In genomic region chr4:98081961-98082360, GRCh38 we compare ENCODE assay signal across 36 cellular contexts.
"Had no signal": no experiment of that assay in that cellular context is flagged by ENCODE, and none has a peak within 500 bp of the region (broad histone marks: within the 10 kb centered on the region; RNA-seq: fewer than 3 reads in every experiment).

No MANE protein-coding gene starts in this region.

- H3K4me3 ChIP-seq: adrenal gland, body of pancreas, breast epithelium had no signal

- H3K4me1 Mint-ChIP-seq: activated B cell treated with CpG ODN at 0.5 μM for 24 hours; activated CD4-positive, alpha-beta T cell treated with anti-CD3 and anti-CD28 coated beads, Interleukin-2, amount 10 ng/mL, durations not matched to agents 24 days and 14 days; activated naive CD8-positive, alpha-beta T cell treated with anti-CD3 and anti-CD28 coated beads for 36 hours; activated T-helper 17 cell treated with anti-CD3 and anti-CD28 coated beads, Interleukin-2, amount 50 U/mL, for 72 hours had no signal

- H3K27ac ChIP-seq: adrenal gland, body of pancreas, brain microvascular endothelial cell, breast epithelium, VCaP had no signal

- H3K36me3 Mint-ChIP-seq: activated CD4-positive, alpha-beta memory T cell treated with anti-CD3 and anti-CD28 coated beads for 36 hours; activated naive CD4-positive, alpha-beta T cell treated with anti-CD3 and anti-CD28 coated beads, Interleukin-2, amount 50 U/mL, for 72 hours; activated naive CD8-positive, alpha-beta T cell treated with anti-CD3 and anti-CD28 coated beads for 36 hours had no signal

- H3K9me3 ChIP-seq: body of pancreas, breast epithelium had no signal

- H3K27me3 ChIP-seq: adrenal gland, body of pancreas, brain microvascular endothelial cell, breast epithelium had no signal

- H3K4me3 Mint-ChIP-seq: activated B cell treated with CpG ODN at 0.5 μM for 24 hours; activated CD4-positive, alpha-beta memory T cell treated with anti-CD3 and anti-CD28 coated beads for 36 hours; activated CD4-positive, alpha-beta T cell treated with anti-CD3 and anti-CD28 coated beads, Interleukin-2, amount 10 ng/mL, durations not matched to agents 24 days and 14 days; activated CD8-positive, alpha-beta T cell treated with anti-CD3 and anti-CD28 coated beads for 36 hours; activated naive CD4-positive, alpha-beta T cell treated with anti-CD3 and anti-CD28 coated beads for 36 hours; activated naive CD8-positive, alpha-beta T cell treated with anti-CD3 and anti-CD28 coated beads for 36 hours; activated T-cell treated with anti-CD3 and anti-CD28 coated beads, Interleukin-2, amount 50 U/mL, for 4 hours; activated T-cell treated with anti-CD3 and anti-CD28 coated beads, Interleukin-2, amount 50 U/mL, for 72 hours; activated T-helper 1 cell treated with anti-CD3 and anti-CD28 coated beads, Interleukin-12 subunit alpha, Interleukin-12 subunit beta, Interleukin-2, Interleukin-4 antibody, amounts not matched to agents 30 ng/mL and 10 ng/mL and 1 ng/mL, durations not matched to agents 14 hours and 24 hours and 36 hours; activated T-helper 17 cell treated with anti-CD3 and anti-CD28 coated beads, Interleukin-2, amount 50 U/mL, for 72 hours; T-helper 1 cell treated with Interleukin-12 subunit alpha and Interleukin-12 subunit beta and Interleukin-4 antibody, amounts not matched to agents 30 μg/mL and 1 μg/mL, for 36 hours; T-helper 2 cell treated with Interferon-gamma antibody and Interleukin-4, amounts not matched to agents 5 μg/mL and 100 μg/mL, for 36 hours had no signal

- H3K27me3 Mint-ChIP-seq: activated B cell treated with CpG ODN at 0.5 μM for 24 hours; activated CD4-positive, alpha-beta memory T cell treated with anti-CD3 and anti-CD28 coated beads for 36 hours; activated CD4-positive, alpha-beta T cell treated with anti-CD3 and anti-CD28 coated beads, Interleukin-2, amount 10 ng/mL, durations not matched to agents 24 days and 14 days; activated CD8-positive, alpha-beta T cell treated with anti-CD3 and anti-CD28 coated beads for 36 hours; activated naive CD8-positive, alpha-beta T cell treated with anti-CD3 and anti-CD28 coated beads for 36 hours; activated T-helper 17 cell treated with anti-CD3 and anti-CD28 coated beads, Interleukin-2, amount 50 U/mL, for 72 hours had no signal

- H3K36me3 ChIP-seq: adrenal gland, brain microvascular endothelial cell, breast epithelium had no signal

- H3K9me3 Mint-ChIP-seq: activated B cell treated with CpG ODN at 0.5 μM for 24 hours; activated CD4-positive, alpha-beta memory T cell treated with anti-CD3 and anti-CD28 coated beads for 36 hours; activated CD4-positive, alpha-beta T cell treated with anti-CD3 and anti-CD28 coated beads, Interleukin-2, amount 10 ng/mL, durations not matched to agents 24 days and 14 days; activated CD8-positive, alpha-beta T cell treated with anti-CD3 and anti-CD28 coated beads for 36 hours; activated naive CD4-positive, alpha-beta T cell treated with anti-CD3 and anti-CD28 coated beads for 36 hours; activated naive CD4-positive, alpha-beta T cell treated with anti-CD3 and anti-CD28 coated beads, Interleukin-2, amount 50 U/mL, for 72 hours; activated naive CD8-positive, alpha-beta T cell treated with anti-CD3 and anti-CD28 coated beads for 36 hours; activated T-cell treated with anti-CD3 and anti-CD28 coated beads, Interleukin-2, amount 50 U/mL, for 4 hours; activated T-helper 1 cell treated with anti-CD3 and anti-CD28 coated beads, Interleukin-12 subunit alpha, Interleukin-12 subunit beta, Interleukin-2, Interleukin-4 antibody, amounts not matched to agents 30 ng/mL and 10 ng/mL and 1 ng/mL, durations not matched to agents 14 hours and 24 hours and 36 hours; T-helper 1 cell treated with Interleukin-12 subunit alpha and Interleukin-12 subunit beta and Interleukin-4 antibody, amounts not matched to agents 30 μg/mL and 1 μg/mL, for 36 hours; T-helper 2 cell treated with Interferon-gamma antibody and Interleukin-4, amounts not matched to agents 5 μg/mL and 100 μg/mL, for 36 hours had no signal

- DNase-seq: activated B cell treated with CpG ODN at 0.5 μM for 24 hours; activated CD4-positive, alpha-beta memory T cell treated with anti-CD3 and anti-CD28 coated beads for 36 hours; activated CD4-positive, alpha-beta T cell treated with anti-CD3 and anti-CD28 coated beads for 4 hours; activated CD4-positive, alpha-beta T cell treated with anti-CD3 and anti-CD28 coated beads, Interleukin-2, amount 10 ng/mL, durations not matched to agents 24 days and 14 days; activated CD4-positive, alpha-beta T cell treated with anti-CD3 and anti-CD28 coated beads, Interleukin-2, amount 50 U/mL, for 1 hour; activated CD4-positive, alpha-beta T cell treated with anti-CD3 and anti-CD28 coated beads, Interleukin-2, amount 50 U/mL, for 4 hours; activated CD4-positive, CD25-positive, alpha-beta regulatory T cell treated with anti-CD3 and anti-CD28 coated beads, Interleukin-2, amount 50 U/mL, for 72 hours; activated CD8-positive, alpha-beta memory T cell treated with anti-CD3 and anti-CD28 coated beads, Interleukin-2, amount 50 U/mL, for 4 hours; activated CD8-positive, alpha-beta T cell treated with anti-CD3 and anti-CD28 coated beads for 36 hours; activated effector memory CD4-positive, alpha-beta T cell treated with anti-CD3 and anti-CD28 coated beads, Interleukin-2, amount 50 U/mL, for 16 hours; activated gamma-delta T cell treated with Interleukin-2 at 50 U/mL for 16 hours; activated naive CD4-positive, alpha-beta T cell; activated naive CD4-positive, alpha-beta T cell treated with anti-CD3 and anti-CD28 coated beads for 36 hours; activated naive CD8-positive, alpha-beta T cell treated with anti-CD3 and anti-CD28 coated beads for 36 hours; activated T-cell treated with anti-CD3 and anti-CD28 coated beads for 4 hours; activated T-cell treated with anti-CD3 and anti-CD28 coated beads, Interleukin-2, amount 50 U/mL, for 1 hour; activated T-cell treated with anti-CD3 and anti-CD28 coated beads, Interleukin-2, amount 50 U/mL, for 4 hours; activated T-cell treated with anti-CD3 and anti-CD28 coated beads, Interleukin-2, amount 50 U/mL, for 72 hours; adrenal gland; amniotic stem cell; aorta; body of pancreas; brain microvascular endothelial cell; central memory CD4-positive, alpha-beta T cell; T-helper 1 cell; T-helper 2 cell; T-helper 9 cell had no signal

- H3K27ac Mint-ChIP-seq: activated B cell treated with CpG ODN at 0.5 μM for 24 hours; activated CD4-positive, alpha-beta memory T cell treated with anti-CD3 and anti-CD28 coated beads for 36 hours; activated CD4-positive, alpha-beta T cell treated with anti-CD3 and anti-CD28 coated beads, Interleukin-2, amount 10 ng/mL, durations not matched to agents 24 days and 14 days; activated CD8-positive, alpha-beta T cell treated with anti-CD3 and anti-CD28 coated beads for 36 hours; activated naive CD4-positive, alpha-beta T cell treated with anti-CD3 and anti-CD28 coated beads for 36 hours; activated naive CD4-positive, alpha-beta T cell treated with anti-CD3 and anti-CD28 coated beads, Interleukin-2, amount 50 U/mL, for 72 hours; activated naive CD8-positive, alpha-beta T cell treated with anti-CD3 and anti-CD28 coated beads for 36 hours; activated T-cell treated with anti-CD3 and anti-CD28 coated beads, Interleukin-2, amount 50 U/mL, for 72 hours; activated T-helper 1 cell treated with anti-CD3 and anti-CD28 coated beads, Interleukin-12 subunit alpha, Interleukin-12 subunit beta, Interleukin-2, Interleukin-4 antibody, amounts not matched to agents 30 ng/mL and 10 ng/mL and 1 ng/mL, durations not matched to agents 14 hours and 24 hours and 36 hours; activated T-helper 17 cell treated with anti-CD3 and anti-CD28 coated beads, Interleukin-2, amount 50 U/mL, for 72 hours; T-helper 1 cell treated with Interleukin-12 subunit alpha and Interleukin-12 subunit beta and Interleukin-4 antibody, amounts not matched to agents 30 μg/mL and 1 μg/mL, for 36 hours; T-helper 2 cell treated with Interferon-gamma antibody and Interleukin-4, amounts not matched to agents 5 μg/mL and 100 μg/mL, for 36 hours had no signal

- FAIRE-seq: astrocyte, TTC549 had no signal

- H3K4me1 ChIP-seq: adrenal gland, body of pancreas, breast epithelium had no signal
